Comparison of ENCODE assay signal across 21 cellular contexts in genomic region chr12:83210933-83211332, GRCh38.
"Had no signal": no experiment of that assay in that cellular context is flagged by ENCODE, and none has a peak within 500 bp of the region (broad histone marks: within the 10 kb centered on the region; RNA-seq: fewer than 3 reads in every experiment).

No MANE protein-coding gene starts in this region.

- H3K27me3 Mint-ChIP-seq: memory B cell; naive B cell; stimulated activated naive B cell treated with anti-CD40 and anti-IgM and Interleukin-4, amounts not matched to agents 10 μg/mL and 1 μg/mL and 100 μg/mL, for 72 hours; stimulated activated naive CD8-positive, alpha-beta T cell treated with anti-CD3 and anti-CD28 coated beads, Interleukin-15, amount 100 ng/mL, for 72 hours had no signal

- H3K36me3 Mint-ChIP-seq: immature natural killer cell; memory B cell; naive B cell; stimulated activated naive B cell treated with anti-CD40 and anti-IgM and Interleukin-4, amounts not matched to agents 10 μg/mL and 1 μg/mL and 100 μg/mL, for 72 hours had no signal

- H3K27ac ChIP-seq: colonic mucosa, foreskin keratinocyte, left ventricle myocardium inferior, lower lobe of right lung, right atrium auricular region, sigmoid colon, skin epidermis, thoracic aorta, transverse colon had no signal

- H3K27ac Mint-ChIP-seq: immature natural killer cell; memory B cell; naive B cell; nephron; stimulated activated naive B cell treated with anti-CD40 and anti-IgM and Interleukin-4, amounts not matched to agents 10 μg/mL and 1 μg/mL and 100 μg/mL, for 72 hours; stimulated activated naive CD8-positive, alpha-beta T cell treated with anti-CD3 and anti-CD28 coated beads, Interleukin-15, amount 100 ng/mL, for 72 hours had no signal

- H3K27me3 ChIP-seq: colonic mucosa, foreskin keratinocyte, right atrium auricular region, sigmoid colon, transverse colon had no signal

- H3K9me3 ChIP-seq: colonic mucosa, lower lobe of right lung, right atrium auricular region, sigmoid colon, thoracic aorta, transverse colon had no signal

- H3K4me3 ChIP-seq: colonic mucosa, left ventricle myocardium inferior, lower lobe of right lung, right atrium auricular region, sigmoid colon, skin epidermis, thoracic aorta, transverse colon had no signal

- H3K4me3 Mint-ChIP-seq: immature natural killer cell; memory B cell; naive B cell; nephron; stimulated activated naive B cell treated with anti-CD40 and anti-IgM and Interleukin-4, amounts not matched to agents 10 μg/mL and 1 μg/mL and 100 μg/mL, for 72 hours; stimulated activated naive CD8-positive, alpha-beta T cell treated with anti-CD3 and anti-CD28 coated beads, Interleukin-15, amount 100 ng/mL, for 72 hours had no signal

- ATAC-seq: foreskin keratinocyte; lower lobe of right lung; stimulated activated naive B cell treated with anti-CD40 and anti-IgM and Interleukin-4, amounts not matched to agents 10 μg/mL and 1 μg/mL and 100 μg/mL, for 72 hours; stimulated activated naive CD8-positive, alpha-beta T cell treated with anti-CD3 and anti-CD28 coated beads, Interleukin-15, amount 100 ng/mL, for 72 hours had no signal

- H3K4me1 Mint-ChIP-seq: immature natural killer cell; memory B cell; naive B cell; nephron; stimulated activated naive B cell treated with anti-CD40 and anti-IgM and Interleukin-4, amounts not matched to agents 10 μg/mL and 1 μg/mL and 100 μg/mL, for 72 hours; stimulated activated naive CD8-positive, alpha-beta T cell treated with anti-CD3 and anti-CD28 coated beads, Interleukin-15, amount 100 ng/mL, for 72 hours had no signal

- H3K36me3 ChIP-seq: colonic mucosa, left ventricle myocardium inferior, lower lobe of right lung, right atrium auricular region, sigmoid colon, thoracic aorta, transverse colon had no signal

- DNase-seq: colonic mucosa; dermis blood vessel endothelial cell; erythroblast; foreskin keratinocyte; immature natural killer cell; left ventricle myocardium inferior; lower lobe of right lung; midbrain; naive B cell; posterior cingulate gyrus; sigmoid colon; stimulated activated CD4-positive, alpha-beta T cell treated with anti-CD3 and anti-CD28 coated beads, Interleukin-2, amount 100 ng/mL, for 24 hours; stimulated activated CD4-positive, alpha-beta T cell treated with anti-CD3 and anti-CD28 coated beads, Interleukin-4, amount 100 ng/mL, for 4 hours; stimulated activated naive B cell treated with anti-CD40 and anti-IgM and Interleukin-4, amounts not matched to agents 10 μg/mL and 1 μg/mL and 100 μg/mL, for 72 hours; stimulated activated naive CD8-positive, alpha-beta T cell treated with anti-CD3 and anti-CD28 coated beads, Interleukin-15, amount 100 ng/mL, for 72 hours; transverse colon had no signal

- H3K4me1 ChIP-seq: colonic mucosa, foreskin keratinocyte, left ventricle myocardium inferior, lower lobe of right lung, right atrium auricular region, sigmoid colon, transverse colon had no signal

- H3K9me3 Mint-ChIP-seq: memory B cell; nephron; stimulated activated naive CD8-positive, alpha-beta T cell treated with anti-CD3 and anti-CD28 coated beads, Interleukin-15, amount 100 ng/mL, for 72 hours had no signal
